ENCODE assay signal across 8 cellular contexts in genomic region chr19:8512115-8512967, GRCh38. TPM values are rescaled to one million over a fixed set of nuclear protein-coding genes. Genes with fewer than 3 reads are reported as not detected.
DNase-seq lines count a peak whose midpoint lies in the region; ATAC-seq, FAIRE-seq and TF ChIP-seq lines count a peak whose summit lies in the region.

No MANE protein-coding gene starts in this region.

- peaks cover 31% of the 10 kb centered on the region for H3K4me1 Mint-ChIP-seq in T-helper 1 cell treated with Interleukin-12 subunit alpha and Interleukin-12 subunit beta and Interleukin-4 antibody, amounts not matched to agents 30 μg/mL and 1 μg/mL, for 36 hours (ENCODE audit: low read depth)
- H3K4me1 Mint-ChIP-seq in chondrocyte (ENCODE audit: low read depth): peaks cover 20% of the 10 kb centered on the region
- peaks cover 5% of the 10 kb centered on the region for H3K4me1 Mint-ChIP-seq in progenitor cell of endocrine pancreas (ENCODE audit: low read depth)

- H3K36me3 Mint-ChIP-seq in T-helper 1 cell treated with Interleukin-12 subunit alpha and Interleukin-12 subunit beta and Interleukin-4 antibody, amounts not matched to agents 30 μg/mL and 1 μg/mL, for 36 hours (ENCODE audit: low read depth): peaks cover 16% of the 10 kb centered on the region
- no peaks in the 10 kb centered on the region for H3K36me3 Mint-ChIP-seq in chondrocyte (ENCODE audit: low read depth)
- H3K36me3 Mint-ChIP-seq in progenitor cell of endocrine pancreas (ENCODE audit: insufficient read depth): peaks cover 4% of the 10 kb centered on the region

- FAIRE-seq in frontal cortex (lab: Jason Lieb, UNC): no peak

- H3K27me3 Mint-ChIP-seq in T-helper 1 cell treated with Interleukin-12 subunit alpha and Interleukin-12 subunit beta and Interleukin-4 antibody, amounts not matched to agents 30 μg/mL and 1 μg/mL, for 36 hours (ENCODE audit: low read depth): no peaks in the 10 kb centered on the region
- H3K27me3 Mint-ChIP-seq in chondrocyte (ENCODE audit: low read depth): no peaks in the 10 kb centered on the region
- peaks cover 4% of the 10 kb centered on the region for H3K27me3 Mint-ChIP-seq in progenitor cell of endocrine pancreas

- no peak for ATAC-seq in HG03280 (IDR thresholded peaks at IDR 0.05; ENCODE audit: unreplicated experiment)

- peak overlapping the region; percentile 67 for H3K4me3 Mint-ChIP-seq in T-helper 1 cell treated with Interleukin-12 subunit alpha and Interleukin-12 subunit beta and Interleukin-4 antibody, amounts not matched to agents 30 μg/mL and 1 μg/mL, for 36 hours
- H3K4me3 Mint-ChIP-seq in chondrocyte (ENCODE audit: unreplicated experiment): no peak overlapping the region
- H3K4me3 Mint-ChIP-seq in progenitor cell of endocrine pancreas (ENCODE audit: low read depth): peak overlapping the region; percentile 44

- H3K9me3 Mint-ChIP-seq in T-helper 1 cell treated with Interleukin-12 subunit alpha and Interleukin-12 subunit beta and Interleukin-4 antibody, amounts not matched to agents 30 μg/mL and 1 μg/mL, for 36 hours: no peaks in the 10 kb centered on the region
- H3K9me3 Mint-ChIP-seq in chondrocyte (ENCODE audit: low read depth): no peaks in the 10 kb centered on the region
- no peaks in the 10 kb centered on the region for H3K9me3 Mint-ChIP-seq in progenitor cell of endocrine pancreas (ENCODE audit: low read depth)

- no peak for TF ChIP-seq CTCF in chondrocyte (IDR thresholded peaks at IDR 0.05)
- no peak for TF ChIP-seq CTCF in progenitor cell of endocrine pancreas (IDR thresholded peaks at IDR 0.05; ENCODE audit: unreplicated experiment)

- peak overlapping the region; percentile 80 for H3K27ac Mint-ChIP-seq in T-helper 1 cell treated with Interleukin-12 subunit alpha and Interleukin-12 subunit beta and Interleukin-4 antibody, amounts not matched to agents 30 μg/mL and 1 μg/mL, for 36 hours
- H3K27ac Mint-ChIP-seq in chondrocyte (ENCODE audit: unreplicated experiment) (peak overlapping the region; percentile 8), progenitor cell of endocrine pancreas (no peak overlapping the region)

- DNase-seq in T-helper 1 cell (no peak), NCI-H1048 (lab: John Stamatoyannopoulos, UW) (peak; percentile 30), chondrocyte (ENCODE audit: low spot score) (no peak), progenitor cell of endocrine pancreas (ENCODE audit: low spot score, unreplicated experiment) (no peak), frontal cortex (ENCODE audit: low spot score in 2 of 2) (no peak), NCI-H524 (lab: John Stamatoyannopoulos, UW) (no peak)

RNA-seq across cellular contexts. Expression of gene ZNF414, which starts 1.6 kb away (rescaled TPM):
- total RNA-seq in chondrocyte (22.0 to 26.8 TPM (median 25.3 TPM) in 3 replicates), progenitor cell of endocrine pancreas (31.5 and 37.7 TPM in 2 replicates), frontal cortex (2.4 TPM)

RNA-seq across cellular contexts. Expression of gene PRAM1, which starts 9.9 kb away (rescaled TPM):
- total RNA-seq in chondrocyte (0.20 to 0.46 TPM in 2 of 3 replicates, not detected in the other), progenitor cell of endocrine pancreas (0.89 and 1.3 TPM in 2 replicates), frontal cortex (not detected)
